Comparison of ENCODE assay signal across 1 cellular context in the genomic region with DNA sequence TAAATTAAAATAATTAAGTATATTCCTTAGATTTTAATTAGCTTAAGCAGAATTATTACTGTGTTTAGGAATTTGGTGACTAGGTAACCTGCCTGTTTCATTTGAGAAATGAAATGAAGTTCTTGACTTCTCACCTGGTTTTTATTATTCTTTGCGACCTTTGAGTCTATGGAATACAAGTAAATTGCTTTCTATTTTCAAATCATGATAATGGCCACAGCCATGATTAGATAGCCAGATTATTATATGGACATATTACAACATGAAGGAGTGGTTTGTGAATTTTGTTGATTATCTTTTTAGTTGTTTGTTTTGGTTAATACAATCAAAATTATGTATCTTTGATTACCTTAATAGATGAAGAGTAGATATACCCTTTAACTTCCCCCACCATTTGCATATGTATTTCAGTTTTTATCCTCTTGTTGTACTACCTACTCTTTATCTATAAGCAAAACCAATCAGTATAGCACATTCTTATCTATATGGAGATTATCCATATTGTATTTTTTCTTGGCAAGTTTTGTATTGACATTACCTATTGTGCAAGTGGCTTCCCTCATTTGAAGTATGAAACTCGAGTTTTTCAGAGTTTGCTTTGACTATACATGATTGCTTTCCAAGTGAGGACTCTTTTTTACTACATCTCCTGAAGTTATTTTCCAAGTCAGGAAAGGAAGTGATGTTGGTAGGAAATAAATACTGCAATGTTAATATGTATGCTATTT.
TF ChIP-seq lines count a peak whose summit lies in the region.

No MANE protein-coding gene starts in this region.

TF ChIP-seq in HepG2, 621 proteins besides CTCF, POLR2A, EP300 and RAD21:
- TF ChIP-seq CEBPB (IDR thresholded peaks at IDR 0.05; ENCODE audit: borderline replicate concordance, low read depth, low read length) (peak; percentile 41; the same call in 1 of the 2 replicates), ZNF629 (CRISPR knock-in tag; conservative IDR thresholded peaks at IDR 0.05) (no peak)
